ENCODE assay signal across 29 cellular contexts in genomic region chr20:23550227-23550626, GRCh38. TPM values are rescaled to one million over a fixed set of nuclear protein-coding genes. Genes with fewer than 3 reads are reported as not detected.
"Had no signal": no experiment of that assay in that cellular context is flagged by ENCODE, and none has a peak within 500 bp of the region (broad histone marks: within the 10 kb centered on the region; RNA-seq: fewer than 3 reads in every experiment).

No MANE protein-coding gene starts in this region.

- H3K9me3 Mint-ChIP-seq: activated naive CD4-positive, alpha-beta T cell treated with anti-CD3 and anti-CD28 coated beads, Interleukin-2, amount 50 U/mL, for 24 hours; activated T-cell treated with anti-CD3 and anti-CD28 coated beads, Interleukin-2, amount 50 U/mL, for 24 hours; activated T-helper 1 cell treated with anti-CD3 and anti-CD28 coated beads, Interleukin-12 subunit alpha, Interleukin-12 subunit beta, Interleukin-2, Interleukin-4 antibody, amounts not matched to agents 30 ng/mL and 10 ng/mL and 1 ng/mL, durations not matched to agents 14 hours and 24 hours and 36 hours; central memory CD8-positive, alpha-beta T cell; T-helper 1 cell treated with Interleukin-12 subunit alpha and Interleukin-12 subunit beta and Interleukin-4 antibody, amounts not matched to agents 30 μg/mL and 1 μg/mL, for 36 hours had no signal

- H3K4me1 Mint-ChIP-seq: activated CD8-positive, alpha-beta memory T cell treated with anti-CD3 and anti-CD28 coated beads, Interleukin-2, amount 10 ng/mL, durations not matched to agents 7 days and 5 days; activated naive CD4-positive, alpha-beta T cell treated with anti-CD3 and anti-CD28 coated beads, Interleukin-2, amount 50 U/mL, for 24 hours; central memory CD8-positive, alpha-beta T cell had no signal

- H3K36me3 ChIP-seq: SJSA1 had no signal

- H3K4me3 ChIP-seq: SJSA1 had no signal

- H3K27ac ChIP-seq: SJSA1 had no signal

- ATAC-seq: activated CD4-positive, CD25-positive, alpha-beta regulatory T cell treated with anti-CD3 and anti-CD28 coated beads, Interleukin-2, amount 50 U/mL, for 24 hours; activated CD8-positive, alpha-beta memory T cell treated with anti-CD3 and anti-CD28 coated beads, Interleukin-2, amount 10 ng/mL, durations not matched to agents 7 days and 5 days; Panc1; SK-N-SH treated with all-trans-retinoic acid at 6 μM for 48 hours had no signal

- H3K9me3 ChIP-seq: SJSA1 had no signal

- DNase-seq: activated CD4-positive, alpha-beta T cell treated with anti-CD3 and anti-CD28 coated beads for 48 hours; activated CD4-positive, alpha-beta T cell treated with anti-CD3 and anti-CD28 coated beads, Interleukin-2, amount 50 U/mL, for 48 hours; activated CD8-positive, alpha-beta memory T cell treated with anti-CD3 and anti-CD28 coated beads, Interleukin-2, amount 10 ng/mL, durations not matched to agents 7 days and 5 days; activated effector memory CD4-positive, alpha-beta T cell treated with Interleukin-2 at 50 U/mL for 16 hours; activated naive CD4-positive, alpha-beta T cell; activated T-cell treated with anti-CD3 and anti-CD28 coated beads, Interleukin-2, amount 50 U/mL, for 24 hours; aorta; Karpas-422; NCI-H1105 treated with DMSO at 0.1 percent for 48 hours; NCI-H1436 treated with DMSO at 0.1 percent for 48 hours; NCI-H187 treated with DMSO at 0.1 percent for 48 hours; NCI-H2081 treated with DMSO at 0.1 percent for 48 hours; NCI-H2171; NCI-H226; NCI-H510A; NCI-H526 treated with DMSO at 0.1 percent for 48 hours; NCI-H82; NK-92 treated with Interleukin-12 subunit alpha and Interleukin-12 subunit beta, amount 100 ng/mL, for 24 hours; OCI-M1; RPMI8226; SHP77 had no signal

- H3K4me1 ChIP-seq: SJSA1 had no signal

- H3K4me3 Mint-ChIP-seq: activated CD8-positive, alpha-beta memory T cell treated with anti-CD3 and anti-CD28 coated beads, Interleukin-2, amount 10 ng/mL, durations not matched to agents 7 days and 5 days; activated naive CD4-positive, alpha-beta T cell treated with anti-CD3 and anti-CD28 coated beads, Interleukin-2, amount 50 U/mL, for 24 hours; activated T-cell treated with anti-CD3 and anti-CD28 coated beads, Interleukin-2, amount 50 U/mL, for 24 hours; activated T-helper 1 cell treated with anti-CD3 and anti-CD28 coated beads, Interleukin-12 subunit alpha, Interleukin-12 subunit beta, Interleukin-2, Interleukin-4 antibody, amounts not matched to agents 30 ng/mL and 10 ng/mL and 1 ng/mL, durations not matched to agents 14 hours and 24 hours and 36 hours; central memory CD8-positive, alpha-beta T cell; T-helper 1 cell treated with Interleukin-12 subunit alpha and Interleukin-12 subunit beta and Interleukin-4 antibody, amounts not matched to agents 30 μg/mL and 1 μg/mL, for 36 hours had no signal

- H3K27ac Mint-ChIP-seq: activated CD8-positive, alpha-beta memory T cell treated with anti-CD3 and anti-CD28 coated beads, Interleukin-2, amount 10 ng/mL, durations not matched to agents 7 days and 5 days; activated naive CD4-positive, alpha-beta T cell treated with anti-CD3 and anti-CD28 coated beads, Interleukin-2, amount 50 U/mL, for 24 hours; activated T-cell treated with anti-CD3 and anti-CD28 coated beads, Interleukin-2, amount 50 U/mL, for 24 hours; activated T-helper 1 cell treated with anti-CD3 and anti-CD28 coated beads, Interleukin-12 subunit alpha, Interleukin-12 subunit beta, Interleukin-2, Interleukin-4 antibody, amounts not matched to agents 30 ng/mL and 10 ng/mL and 1 ng/mL, durations not matched to agents 14 hours and 24 hours and 36 hours; T-helper 1 cell treated with Interleukin-12 subunit alpha and Interleukin-12 subunit beta and Interleukin-4 antibody, amounts not matched to agents 30 μg/mL and 1 μg/mL, for 36 hours had no signal

RNA-seq across cellular contexts. Expression of gene CST9L, which starts 18.1 kb away (rescaled TPM):
- total RNA-seq: activated CD8-positive, alpha-beta memory T cell treated with anti-CD3 and anti-CD28 coated beads, Interleukin-2, amount 10 ng/mL, durations not matched to agents 7 days and 5 days; activated T-helper 1 cell treated with anti-CD3 and anti-CD28 coated beads, Interleukin-12 subunit alpha, Interleukin-12 subunit beta, Interleukin-2, Interleukin-4 antibody, amounts not matched to agents 30 ng/mL and 10 ng/mL and 1 ng/mL, durations not matched to agents 14 hours and 24 hours and 36 hours; aorta; SJSA1 had no signal
- polyA plus RNA-seq: aorta had no signal

RNA-seq across cellular contexts. Expression of gene CST9, which starts 55.5 kb away (rescaled TPM):
- total RNA-seq: activated CD8-positive, alpha-beta memory T cell treated with anti-CD3 and anti-CD28 coated beads, Interleukin-2, amount 10 ng/mL, durations not matched to agents 7 days and 5 days; activated T-helper 1 cell treated with anti-CD3 and anti-CD28 coated beads, Interleukin-12 subunit alpha, Interleukin-12 subunit beta, Interleukin-2, Interleukin-4 antibody, amounts not matched to agents 30 ng/mL and 10 ng/mL and 1 ng/mL, durations not matched to agents 14 hours and 24 hours and 36 hours; aorta; SJSA1 had no signal
- polyA plus RNA-seq: aorta had no signal

RNA-seq across cellular contexts. Expression of gene CST8, which starts 59.3 kb away (rescaled TPM):
- total RNA-seq: activated CD8-positive, alpha-beta memory T cell treated with anti-CD3 and anti-CD28 coated beads, Interleukin-2, amount 10 ng/mL, durations not matched to agents 7 days and 5 days; activated T-helper 1 cell treated with anti-CD3 and anti-CD28 coated beads, Interleukin-12 subunit alpha, Interleukin-12 subunit beta, Interleukin-2, Interleukin-4 antibody, amounts not matched to agents 30 ng/mL and 10 ng/mL and 1 ng/mL, durations not matched to agents 14 hours and 24 hours and 36 hours; aorta; SJSA1 had no signal
- polyA plus RNA-seq: aorta had no signal
